ENCODE assay signal across 18 cellular contexts in the genomic region with DNA sequence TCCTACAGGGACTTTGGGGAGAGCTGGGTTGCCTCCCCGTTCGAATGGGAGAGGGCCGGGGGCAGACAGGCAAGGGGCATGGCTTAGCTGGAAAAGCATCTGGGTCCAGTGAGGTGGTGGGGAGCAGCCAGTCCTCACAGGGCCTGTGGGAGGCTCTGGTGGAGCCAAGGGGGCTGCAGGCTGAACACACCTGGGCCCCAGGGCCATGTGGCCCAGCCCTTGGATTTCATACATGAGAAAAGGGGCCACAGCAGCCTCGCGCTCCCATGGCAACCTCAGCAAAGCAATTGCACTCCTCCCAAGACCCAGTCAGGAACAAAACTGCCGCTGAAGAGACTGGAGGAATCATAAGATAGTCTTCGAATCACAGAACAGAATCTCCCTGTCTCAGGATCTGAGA. TPM values are rescaled to one million over a fixed set of nuclear protein-coding genes. Genes with fewer than 3 reads are reported as not detected.
DNase-seq lines count a peak whose midpoint lies in the region; ATAC-seq and TF ChIP-seq lines count a peak whose summit lies in the region.
"Had no signal": no experiment of that assay in that cellular context is flagged by ENCODE, and none has a peak within 500 bp of the region (broad histone marks: within the 10 kb centered on the region; RNA-seq: fewer than 3 reads in every experiment).

No MANE protein-coding gene starts in this region.

- H3K9me3 Mint-ChIP-seq in nephron (no peaks in the 10 kb centered on the region), type B pancreatic cell (no peaks in the 10 kb centered on the region), mesothelial cell of epicardium (no peaks in the 10 kb centered on the region)
- H3K9me3 Mint-ChIP-seq: CD8-positive, alpha-beta memory T cell had no signal

- H3K27ac ChIP-seq in caudate nucleus (ENCODE audit: low read depth, low read length) = peak overlapping the region; percentile 31
- H3K27ac ChIP-seq: BLaER1, GM23248, KMS-11 had no signal

- ATAC-seq in Right ventricle myocardium inferior (no peak), Right ventricle myocardium superior (ENCODE audit: poor library complexity) (no peak)
- ATAC-seq: HepG2 had no signal

- intact Hi-C loops in Right ventricle myocardium inferior (cut with DNase I) = no loop called here
- intact Hi-C loops in Right ventricle myocardium superior (cut with DNase I) = no loop called here

- DNase-seq in Right ventricle myocardium inferior (ENCODE audit: missing footprints) (peak; percentile 60), Right ventricle myocardium superior (no peak), caudate nucleus (lab: John Stamatoyannopoulos, UW) (no peak), type B pancreatic cell (ENCODE audit: extremely low spot score, unreplicated experiment) (no peak), NCI-H187 treated with DMSO at 0.1 percent for 48 hours (lab: John Stamatoyannopoulos, UW) (no peak), mesothelial cell of epicardium (ENCODE audit: low spot score in 2 of 2, unreplicated experiment in 2 of 2) (no peak), AG08395 (ENCODE audit: low spot score) (no peak)
- DNase-seq: 8988T; CD8-positive, alpha-beta memory T cell; GM23248; MG63; NCI-H1694; NK-92 treated with Interleukin-12 subunit alpha and Interleukin-12 subunit beta, amount 100 ng/mL, for 24 hours; OCI-M1 had no signal

- no peaks in the 10 kb centered on the region for H3K36me3 Mint-ChIP-seq in nephron (ENCODE audit: low read depth)
- H3K36me3 Mint-ChIP-seq in type B pancreatic cell = no peaks in the 10 kb centered on the region
- no peaks in the 10 kb centered on the region for H3K36me3 Mint-ChIP-seq in mesothelial cell of epicardium
- H3K36me3 Mint-ChIP-seq: CD8-positive, alpha-beta memory T cell had no signal

- no peak overlapping the region for H3K4me3 Mint-ChIP-seq in nephron
- H3K4me3 Mint-ChIP-seq in type B pancreatic cell = no peak overlapping the region
- no peak overlapping the region for H3K4me3 Mint-ChIP-seq in mesothelial cell of epicardium
- H3K4me3 Mint-ChIP-seq: CD8-positive, alpha-beta memory T cell had no signal

- H3K4me1 Mint-ChIP-seq in nephron = peaks cover 47% of the 10 kb centered on the region
- H3K4me1 Mint-ChIP-seq in type B pancreatic cell (ENCODE audit: unreplicated experiment) = peaks cover 36% of the 10 kb centered on the region
- H3K4me1 Mint-ChIP-seq in mesothelial cell of epicardium = peaks cover 25% of the 10 kb centered on the region

- H3K27ac Mint-ChIP-seq in nephron = peak overlapping the region; percentile 36 to 91 (median 54)
- peak overlapping the region; percentile 64 for H3K27ac Mint-ChIP-seq in type B pancreatic cell
- H3K27ac Mint-ChIP-seq in mesothelial cell of epicardium = no peak overlapping the region

- peaks cover 3% of the 10 kb centered on the region for H3K27me3 Mint-ChIP-seq in nephron (ENCODE audit: low read depth)
- no peaks in the 10 kb centered on the region for H3K27me3 Mint-ChIP-seq in type B pancreatic cell
- no peaks in the 10 kb centered on the region for H3K27me3 Mint-ChIP-seq in mesothelial cell of epicardium (ENCODE audit: low read depth)
- H3K27me3 Mint-ChIP-seq: CD8-positive, alpha-beta memory T cell had no signal

- TF ChIP-seq CTCF in nephron (IDR thresholded peaks at IDR 0.05; ENCODE audit: unreplicated experiment in 3 of 3) (no peak), type B pancreatic cell (conservative IDR thresholded peaks at IDR 0.05) (no peak), mesothelial cell of epicardium (IDR thresholded peaks at IDR 0.05; ENCODE audit: unreplicated experiment) (no peak)

RNA-seq across cellular contexts. Expression of a gene that starts 24.7 kb away (rescaled TPM):
- total RNA-seq in Right ventricle myocardium inferior (1.2 TPM), Right ventricle myocardium superior (1.5 TPM), type B pancreatic cell (ENCODE audit: low replicate concordance) (7.1 and 16.5 TPM in 2 replicates), mesothelial cell of epicardium (18.2 to 19.9 TPM (median 19.2 TPM) in 3 replicates)
